ENCODE assay signal across 24 cellular contexts in genomic region chr2:11993749-11994148, GRCh38.
DNase-seq lines count a peak whose midpoint lies in the region; ATAC-seq, FAIRE-seq and TF ChIP-seq lines count a peak whose summit lies in the region.
"Had no signal": no experiment of that assay in that cellular context is flagged by ENCODE, and none has a peak within 500 bp of the region (broad histone marks: within the 10 kb centered on the region; RNA-seq: fewer than 3 reads in every experiment).

No MANE protein-coding gene starts in this region.

- no peak overlapping the region for H3K4me2 ChIP-seq in GM23338
- no peak overlapping the region for H3K4me2 ChIP-seq in K562 (ENCODE audit: insufficient read depth, low read length)
- H3K4me2 ChIP-seq: BLaER1 had no signal

- TF ChIP-seq CTCF in GM23338 (conservative IDR thresholded peaks at IDR 0.05; ENCODE audit: low read depth in 2 of 2) (no peak), RWPE2 (IDR thresholded peaks at IDR 0.05; ENCODE audit: poor library complexity, severe bottlenecking) (no peak), K562 (IDR thresholded peaks at IDR 0.05 in 2 of 3, conservative IDR thresholded peaks at IDR 0.05 in 1 of 3; ENCODE audit: insufficient read depth in 2 of 3, low read depth in 1 of 3, low read length in 3 of 3) (no peak), epithelial cell of esophagus (IDR thresholded peaks at IDR 0.05; ENCODE audit: insufficient read depth, low read depth, low read length, missing control alignments) (no peak), GM10248 (IDR thresholded peaks at IDR 0.05; ENCODE audit: control extremely low read depth, extremely low read depth, low read depth, missing control alignments) (no peak)

- BruUV-seq in K562 (replicated peaks; lab: Mats Ljungman, UMichigan) = no TSS peak

- CTCF ChIA-PET in K562 (lab: Yijun Ruan, JAX; ENCODE audit: low intra/inter-chr PET ratio) (no interaction called here), GM10248 (lab: Yijun Ruan, JAX) (no interaction called here)

- H3K27ac ChIP-seq in GM23338 (ENCODE audit: low read depth) = no peak overlapping the region
- H3K27ac ChIP-seq in RWPE2 (ENCODE audit: poor library complexity, severe bottlenecking) = no peak overlapping the region
- H3K27ac ChIP-seq in K562 (ENCODE audit: extremely low read depth, low read depth, low read length) = no peak overlapping the region
- H3K27ac ChIP-seq: 22Rv1, BLaER1, C4-2B had no signal

- no peak for TF ChIP-seq EP300 in K562 (IDR thresholded peaks at IDR 0.05; ENCODE audit: low read length)

- peaks cover 9% of the 10 kb centered on the region for H3K36me3 Mint-ChIP-seq in GM23338 (ENCODE audit: low read depth)
- H3K36me3 Mint-ChIP-seq: CD4-positive, CD25-positive, alpha-beta regulatory T cell; CD8-positive, alpha-beta T cell had no signal

- no peak overlapping the region for H3K4me3 Mint-ChIP-seq in GM23338
- H3K4me3 Mint-ChIP-seq: B cell; CD4-positive, CD25-positive, alpha-beta regulatory T cell; CD8-positive, alpha-beta T cell; H9 had no signal

- no peaks in the 10 kb centered on the region for H3F3A ChIP-seq in GM23338 (replicated peaks; ENCODE audit: low read depth)

- FAIRE-seq in K562 (lab: Jason Lieb, UNC) = peak; percentile 68
- FAIRE-seq: A204.1, G401.6, GM12891, GM19239, H1 had no signal

- no peak overlapping the region for H3K4me3 ChIP-seq in GM23338
- no peak overlapping the region for H3K4me3 ChIP-seq in RWPE2 (ENCODE audit: severe bottlenecking)
- no peak overlapping the region for H3K4me3 ChIP-seq in K562
- H3K4me3 ChIP-seq in epithelial cell of esophagus (ENCODE audit: low read length) = no peak overlapping the region
- H3K4me3 ChIP-seq: BLaER1 had no signal

- intact Hi-C loops in K562 (cut with micrococcal nuclease) = no loop called here

- DNase-seq in GM23338 (ENCODE audit: low spot score) (no peak), RWPE2 (ENCODE audit: low spot score) (no peak), K562 (ENCODE audit: extremely low read depth in 1 of 4, low spot score in 3 of 4) (peak; percentile 19 to 30 (median 24)), epithelial cell of esophagus (ENCODE audit: low read depth) (peak; percentile 23), GM10248 (ENCODE audit: extremely low spot score) (no peak), GM19238 (ENCODE audit: insufficient read length, low spot score) (no peak), NCI-H1105 treated with DMSO at 0.1 percent for 48 hours (lab: John Stamatoyannopoulos, UW) (no peak), amniotic stem cell (lab: John Stamatoyannopoulos, UW) (no peak)
- DNase-seq: Caco-2; CD4-positive, CD25-positive, alpha-beta regulatory T cell; CD8-positive, alpha-beta T cell; DMS153; DND-41; H9 had no signal

- POLR2A ChIA-PET in K562 (lab: Yijun Ruan, JAX) (interaction anchor here (0.6 to 0.8 kb wide), 2 partner anchors 12 to 165 kb away, joined by 3 to 5 read pairs; no protein-coding TSS in a partner anchor), GM10248 (lab: Yijun Ruan, JAX) (no interaction called here)

- no peak overlapping the region for H3K9ac ChIP-seq in K562 (ENCODE audit: insufficient read depth in 1 of 2, low read depth in 2 of 2, low read length in 2 of 2)
- H3K9ac ChIP-seq: BLaER1 had no signal

- H3K27ac Mint-ChIP-seq in GM23338 = no peak overlapping the region
- H3K27ac Mint-ChIP-seq: B cell; CD8-positive, alpha-beta T cell; H9 had no signal

- no peaks in the 10 kb centered on the region for H3K79me2 ChIP-seq in GM23338 (replicated peaks; ENCODE audit: insufficient read depth)
- H3K79me2 ChIP-seq in K562 (ENCODE audit: control insufficient read depth, insufficient read depth, low read length) = no peaks in the 10 kb centered on the region

- in situ Hi-C loops in K562 (cut with MboI) = no loop called here

- H3K4me1 Mint-ChIP-seq in GM23338 = peaks cover 6% of the 10 kb centered on the region; the same call in 2 of the 3 replicates
- H3K4me1 Mint-ChIP-seq: CD4-positive, CD25-positive, alpha-beta regulatory T cell had no signal

- no peaks in the 10 kb centered on the region for H3K9me3 ChIP-seq in RWPE2 (ENCODE audit: severe bottlenecking)
- H3K9me3 ChIP-seq in K562 (replicated peaks; ENCODE audit: control insufficient read depth, insufficient read depth, low read depth, low read length) = no peaks in the 10 kb centered on the region
- H3K9me3 ChIP-seq: Caco-2 had no signal

- H3K4me1 ChIP-seq in GM23338 (ENCODE audit: insufficient read depth) (no peaks in the 10 kb centered on the region), RWPE2 (ENCODE audit: insufficient read depth, poor library complexity, severe bottlenecking) (peaks cover 15% of the 10 kb centered on the region), K562 (replicated peaks in 1 of 2; ENCODE audit: control insufficient read depth in 2 of 2, insufficient read depth in 2 of 2, low read length in 2 of 2) (peaks cover 0 to 4% of the 10 kb centered on the region in 2 experiments; a peak in 3 of 5 replicates)
- H3K4me1 ChIP-seq: Caco-2 had no signal

- ATAC-seq in GM23338 = no peak
- 0 out of 3 replicates have a peak, but pooled peaks have one; percentile 30 for ATAC-seq in RWPE2 (ENCODE audit: low read depth)
- peak; percentile 36; the same call in 2 of the 3 replicates for ATAC-seq in K562
- ATAC-seq: CD8-positive, alpha-beta T cell; HCT116 had no signal

- H3K36me3 ChIP-seq in GM23338 (ENCODE audit: insufficient read depth) (no peaks in the 10 kb centered on the region; the same call in 1 of the 2 replicates), RWPE2 (ENCODE audit: low read depth) (no peaks in the 10 kb centered on the region), K562 (ENCODE audit: control insufficient read depth, insufficient read depth, low read length) (no peaks in the 10 kb centered on the region)
- H3K36me3 ChIP-seq: BLaER1 had no signal

- no peak for TF ChIP-seq POLR2A in K562 (conservative IDR thresholded peaks at IDR 0.05)

- peaks cover 9% of the 10 kb centered on the region for H3K9me2 ChIP-seq in GM23338 (ENCODE audit: insufficient read depth)

- peaks cover 15% of the 10 kb centered on the region for H3K9me3 Mint-ChIP-seq in GM23338

- no peaks in the 10 kb centered on the region for H3K27me3 ChIP-seq in GM23338 (ENCODE audit: insufficient read depth)
- no peaks in the 10 kb centered on the region for H3K27me3 ChIP-seq in RWPE2 (ENCODE audit: insufficient read depth, poor library complexity, severe bottlenecking)
- no peaks in the 10 kb centered on the region for H3K27me3 ChIP-seq in K562 (ENCODE audit: control insufficient read depth in 2 of 2, insufficient read depth in 2 of 2, low read length in 2 of 2)
- H3K27me3 ChIP-seq: BLaER1 had no signal

- WGBS in K562 (ENCODE audit: insufficient coverage, low coverage, missing lambda C conversion rate) = 13% methylated on average over 1 of the region's 1 CpG

- H3K9me1 ChIP-seq in K562 (ENCODE audit: control insufficient read depth, insufficient read depth, low read length) = no peaks in the 10 kb centered on the region

- H4K20me1 ChIP-seq in GM23338 (replicated peaks; ENCODE audit: insufficient read depth) (no peaks in the 10 kb centered on the region), K562 (replicated peaks; ENCODE audit: control insufficient read depth, insufficient read depth, low read length) (no peaks in the 10 kb centered on the region)
- H4K20me1 ChIP-seq: BLaER1 had no signal

- H2AFZ ChIP-seq in GM23338 = peak overlapping the region; percentile 20; the same call in 1 of the 2 replicates
- H2AFZ ChIP-seq in K562 (ENCODE audit: low read depth, low read length) = no peak overlapping the region

- H3K27me3 Mint-ChIP-seq in GM23338 (ENCODE audit: insufficient read depth, low read depth, poor library complexity) = no peaks in the 10 kb centered on the region
- H3K27me3 Mint-ChIP-seq: B cell had no signal

- TF ChIP-seq RAD21 in K562 (CRISPR knock-in tag; conservative IDR thresholded peaks at IDR 0.05 in 1 of 2, IDR thresholded peaks at IDR 0.05 in 1 of 2) = no peak

TF ChIP-seq in GM23338, 12 proteins besides CTCF, POLR2A, EP300 and RAD21 (continues in another document):
- TF ChIP-seq CREB1 (CRISPR knock-in tag; IDR thresholded peaks at IDR 0.05; ENCODE audit: low read depth) = no peak

TF ChIP-seq in K562, 482 proteins besides CTCF, POLR2A, EP300 and RAD21 (continues in another document):
- TF ChIP-seq CBFA2T2 (conservative IDR thresholded peaks at IDR 0.05) (peak; percentile 50; the same call in 1 of the 2 replicates), COPS2 (conservative IDR thresholded peaks at IDR 0.05) (no peak), HMGXB4 (CRISPR knock-in tag; IDR thresholded peaks at IDR 0.05) (no peak), PHF21A (IDR thresholded peaks at IDR 0.05; ENCODE audit: borderline replicate concordance, low read depth) (no peak), TCF7 (IDR thresholded peaks at IDR 0.05; ENCODE audit: borderline replicate concordance) (no peak), KLF13 (tag; IDR thresholded peaks at IDR 0.05; ENCODE audit: borderline replicate concordance, low read depth) (no peak), MCM3 (IDR thresholded peaks at IDR 0.05) (no peak), ILK (tag; IDR thresholded peaks at IDR 0.05; ENCODE audit: borderline replicate concordance, low read depth) (no peak), NELFE (IDR thresholded peaks at IDR 0.05; ENCODE audit: insufficient read depth, insufficient read length) (no peak), RNF2 (IDR thresholded peaks at IDR 0.05) (no peak), ZNF232 (CRISPR knock-in tag; IDR thresholded peaks at IDR 0.05) (no peak), ZNF277 (CRISPR knock-in tag; IDR thresholded peaks at IDR 0.05; ENCODE audit: borderline replicate concordance) (no peak)

Comparison
In these comparisons a context has a peak if more than half of its experiments do, and no peak if none do; other contexts are left out.
1. DNase-seq: peak in K562 (4 of 4) and epithelial cell of esophagus (single experiment); none in GM23338 (single experiment), RWPE2 (single experiment), GM10248 (single experiment), GM19238 (single experiment), NCI-H1105 treated with DMSO at 0.1 percent for 48 hours (single experiment) and amniotic stem cell (single experiment).